Comparison of ENCODE assay signal across 8 cellular contexts in the genomic region with DNA sequence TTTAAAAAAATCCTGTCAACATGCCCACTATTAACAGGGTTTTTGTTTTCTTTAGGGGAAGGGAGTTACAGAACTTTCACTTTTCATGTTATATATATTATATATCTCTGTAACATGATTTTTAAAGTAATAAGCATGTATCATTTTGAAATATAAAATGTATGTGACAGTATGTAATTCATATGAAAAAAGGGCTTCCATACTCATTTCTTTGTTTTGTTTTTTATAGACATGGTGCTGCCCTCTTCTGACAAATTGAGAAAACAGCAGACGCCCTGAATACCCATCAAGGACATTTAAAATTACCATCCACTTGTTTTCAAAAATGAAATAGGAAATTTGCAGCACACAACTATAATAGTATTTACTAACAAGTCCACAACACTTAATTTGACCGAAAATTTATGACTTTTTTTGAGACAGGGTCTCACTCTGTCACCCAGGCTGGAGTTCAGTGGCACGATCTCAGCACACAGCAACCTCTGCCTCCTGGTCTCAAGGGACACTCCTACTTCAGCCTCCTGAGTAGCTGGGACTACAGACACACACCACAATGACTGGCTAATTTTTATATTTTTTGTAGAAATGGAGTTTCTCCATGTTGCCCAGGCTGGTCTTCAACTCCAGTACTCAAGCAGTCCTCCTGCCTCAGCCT. TPM values are rescaled to one million over a fixed set of nuclear protein-coding genes. Genes with fewer than 3 reads are reported as not detected.
DNase-seq lines count a peak whose midpoint lies in the region; ATAC-seq and TF ChIP-seq lines count a peak whose summit lies in the region.

No MANE protein-coding gene starts in this region.

- no peak overlapping the region for H3K4me3 ChIP-seq in AG04449 (ENCODE audit: low read depth, low read length)
- no peak overlapping the region for H3K4me3 ChIP-seq in dorsolateral prefrontal cortex

- H3K36me3 Mint-ChIP-seq in T-helper 2 cell treated with Interferon-gamma antibody and Interleukin-4, amounts not matched to agents 5 μg/mL and 100 μg/mL, for 36 hours (ENCODE audit: low read depth), result peaks cover 13% of the 10 kb centered on the region

- no peaks in the 10 kb centered on the region for H3K27me3 ChIP-seq in dorsolateral prefrontal cortex

- H3K27ac Mint-ChIP-seq in T-helper 2 cell treated with Interferon-gamma antibody and Interleukin-4, amounts not matched to agents 5 μg/mL and 100 μg/mL, for 36 hours, result no peak overlapping the region

- H3K27ac ChIP-seq in dorsolateral prefrontal cortex (peak overlapping the region in 18 of 59 donors; percentile 9 to 64 (median 32)), substantia nigra (ENCODE audit: low read depth, low read length, poor library complexity, severe bottlenecking) (no peak overlapping the region)

- DNase-seq in AG04449 (ENCODE audit: low read depth, low spot score), result no peak
- peak; percentile 53 for DNase-seq in GM03348 (ENCODE audit: low spot score)
- DNase-seq in NCI-H226, result peak; percentile 24
- DNase-seq in dorsolateral prefrontal cortex, result no peak
- DNase-seq in myocyte (ENCODE audit: low read depth), result peak; percentile 61
- no peak for DNase-seq in substantia nigra (lab: John Stamatoyannopoulos, UW)
- no peak for DNase-seq in T-helper 2 cell treated with Interferon-gamma antibody and Interleukin-4, amounts not matched to agents 5 μg/mL and 100 μg/mL, for 36 hours (ENCODE audit: low spot score)

- no peaks in the 10 kb centered on the region for H3K27me3 Mint-ChIP-seq in T-helper 2 cell treated with Interferon-gamma antibody and Interleukin-4, amounts not matched to agents 5 μg/mL and 100 μg/mL, for 36 hours (ENCODE audit: low read depth)

- ATAC-seq in HG02763 (IDR thresholded peaks at IDR 0.05; ENCODE audit: unreplicated experiment), result no peak

- TF ChIP-seq CTCF in AG04449 (IDR thresholded peaks at IDR 0.05; ENCODE audit: insufficient read depth, low read length, missing control alignments), result peak; percentile 39
- peak; percentile 47 to 83 (median 72) for TF ChIP-seq CTCF in dorsolateral prefrontal cortex (IDR thresholded peaks at IDR 0.05 in 54 of 56, conservative IDR thresholded peaks at IDR 0.05 in 2 of 56; ENCODE audit: low read depth in 1 of 56, partially characterized antibody in 56 of 56)

- intact Hi-C loops in dorsolateral prefrontal cortex (cut with DNase I), result loop anchor here in 1 of 2 donors (5.0 kb wide), 2 partner anchors 166 to 206 kb away; no protein-coding TSS in a partner anchor

- no peaks in the 10 kb centered on the region for H3K9me3 Mint-ChIP-seq in T-helper 2 cell treated with Interferon-gamma antibody and Interleukin-4, amounts not matched to agents 5 μg/mL and 100 μg/mL, for 36 hours

- H3K4me1 Mint-ChIP-seq in T-helper 2 cell treated with Interferon-gamma antibody and Interleukin-4, amounts not matched to agents 5 μg/mL and 100 μg/mL, for 36 hours (ENCODE audit: low read depth), result no peaks in the 10 kb centered on the region

- H3K4me3 Mint-ChIP-seq in T-helper 2 cell treated with Interferon-gamma antibody and Interleukin-4, amounts not matched to agents 5 μg/mL and 100 μg/mL, for 36 hours, result no peak overlapping the region

- POLR2A ChIA-PET in AG04449 (lab: Yijun Ruan, JAX), result no interaction called here

- CTCF ChIA-PET in AG04449 (lab: Yijun Ruan, JAX), result interaction anchor here (0.7 to 20.8 kb wide), 25 partner anchors 8 to 361 kb away, joined by 3 to 342 read pairs (median 5); partner anchors contain the start of gene TMEM170A

RNA-seq across cellular contexts. Expression of gene CFDP1, which starts 30.4 kb away (rescaled TPM):
- 10 to 100 TPM; 37.5 to 79.2 (median 62.9) TPM for total RNA-seq in dorsolateral prefrontal cortex
- 55.5 and 61.6 TPM in 2 replicates for total RNA-seq in myocyte
- polyA plus RNA-seq in myocyte (2012), result 40.7 TPM

Comparison
In these comparisons a context has a peak if more than half of its experiments do, and no peak if none do; other contexts are left out.
1. DNase-seq: peak in GM03348 (single experiment), NCI-H226 (single experiment) and myocyte (single experiment); none in AG04449 (single experiment), dorsolateral prefrontal cortex (0 of 10), substantia nigra (0 of 49) and T-helper 2 cell treated with Interferon-gamma antibody and Interleukin-4, amounts not matched to agents 5 μg/mL and 100 μg/mL, for 36 hours (single experiment).